ENCODE assay signal across 8 cellular contexts in the genomic region with DNA sequence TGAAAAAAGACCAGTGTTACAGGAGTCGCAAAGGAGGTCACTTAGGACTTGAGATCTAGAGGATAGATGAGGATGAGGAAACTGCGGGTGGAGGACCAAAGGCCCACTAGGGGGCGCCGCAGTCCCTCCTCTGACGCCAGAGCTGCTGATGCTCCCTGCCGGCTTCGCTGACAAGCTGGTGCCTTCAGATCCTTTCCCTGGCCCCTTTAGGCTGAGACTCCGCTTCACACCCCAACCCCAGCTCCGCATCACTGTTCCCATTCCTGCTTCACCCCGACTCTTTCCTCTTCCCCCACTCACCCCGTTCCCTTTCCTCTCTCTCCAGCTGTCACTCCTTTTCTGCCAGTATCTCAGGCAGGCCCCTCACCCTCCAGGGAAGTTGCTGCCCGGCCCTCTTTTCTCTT. TPM values are rescaled to one million over a fixed set of nuclear protein-coding genes. Genes with fewer than 3 reads are reported as not detected.
DNase-seq lines count a peak whose midpoint lies in the region; ATAC-seq and TF ChIP-seq lines count a peak whose summit lies in the region.

No MANE protein-coding gene starts in this region.

- H3K27ac ChIP-seq in CD4-positive, alpha-beta T cell (ENCODE audit: low read depth, low read length) = no peak overlapping the region
- H3K27ac ChIP-seq in coronary artery (peak overlapping the region; percentile 81 to 87), lower lobe of right lung (no peak overlapping the region)

- peaks cover 20% of the 10 kb centered on the region for H3K4me1 Mint-ChIP-seq in CD4-positive, alpha-beta T cell (ENCODE audit: low read depth)
- peaks cover 9% of the 10 kb centered on the region for H3K4me1 Mint-ChIP-seq in activated CD4-positive, alpha-beta memory T cell treated with anti-CD3 and anti-CD28 coated beads, Interleukin-2, amount 10 ng/mL, durations not matched to agents 7 days and 5 days

- H3K9me3 Mint-ChIP-seq in CD4-positive, alpha-beta T cell = no peaks in the 10 kb centered on the region
- H3K9me3 Mint-ChIP-seq in activated CD4-positive, alpha-beta memory T cell treated with anti-CD3 and anti-CD28 coated beads, Interleukin-2, amount 10 ng/mL, durations not matched to agents 7 days and 5 days = no peaks in the 10 kb centered on the region

- H3K27me3 Mint-ChIP-seq in CD4-positive, alpha-beta T cell = peaks cover 26% of the 10 kb centered on the region
- peaks cover 29% of the 10 kb centered on the region for H3K27me3 Mint-ChIP-seq in activated CD4-positive, alpha-beta memory T cell treated with anti-CD3 and anti-CD28 coated beads, Interleukin-2, amount 10 ng/mL, durations not matched to agents 7 days and 5 days

- POLR2A ChIA-PET in CD4-positive, alpha-beta T cell (lab: Charles Lee) = interaction anchor here (1.6 to 1.8 kb wide), 2 partner anchors 11 to 15 kb away, joined by 4 to 23 read pairs; a partner anchor contains a TSS
- POLR2A ChIA-PET in activated CD4-positive, alpha-beta memory T cell treated with anti-CD3 and anti-CD28 coated beads, Interleukin-2, amount 10 ng/mL, durations not matched to agents 7 days and 5 days (lab: Charles Lee) = interaction anchor here (1.4 to 3.0 kb wide), 2 partner anchors 10 to 12 kb away, joined by 6 to 8 read pairs; a partner anchor contains a TSS

- peak overlapping the region; percentile 58 for H3K4me3 Mint-ChIP-seq in CD4-positive, alpha-beta T cell
- no peak overlapping the region for H3K4me3 Mint-ChIP-seq in activated CD4-positive, alpha-beta memory T cell treated with anti-CD3 and anti-CD28 coated beads, Interleukin-2, amount 10 ng/mL, durations not matched to agents 7 days and 5 days

- H3K9me3 ChIP-seq in CD4-positive, alpha-beta T cell (ENCODE audit: control insufficient read depth, low read length) = no peaks in the 10 kb centered on the region
- no peaks in the 10 kb centered on the region for H3K9me3 ChIP-seq in lower lobe of right lung

- peak; percentile 66 to 82 (median 70) for DNase-seq in CD4-positive, alpha-beta T cell
- peak; percentile 95 for DNase-seq in NCI-H82 (lab: John Stamatoyannopoulos, UW)
- DNase-seq in activated CD4-positive, alpha-beta memory T cell treated with anti-CD3 and anti-CD28 coated beads, Interleukin-2, amount 10 ng/mL, durations not matched to agents 7 days and 5 days = peak; percentile 77
- no peak for DNase-seq in coronary artery (ENCODE audit: low spot score)
- DNase-seq in lower lobe of right lung = peak; percentile 84
- peak; percentile 69 for DNase-seq in stimulated activated CD8-positive, alpha-beta memory T cell treated with anti-CD3 and anti-CD28 coated beads, Interleukin-12 subunit alpha, Interleukin-12 subunit beta, amount 100 ng/mL, for 1 hour (ENCODE audit: low read depth)

- H3K27ac Mint-ChIP-seq in CD4-positive, alpha-beta T cell = peak overlapping the region; percentile 47
- no peak overlapping the region for H3K27ac Mint-ChIP-seq in activated CD4-positive, alpha-beta memory T cell treated with anti-CD3 and anti-CD28 coated beads, Interleukin-2, amount 10 ng/mL, durations not matched to agents 7 days and 5 days

- H3K36me3 ChIP-seq in lower lobe of right lung = peaks cover 22% of the 10 kb centered on the region

- H3K36me3 Mint-ChIP-seq in CD4-positive, alpha-beta T cell (ENCODE audit: low read depth) = peaks cover 43% of the 10 kb centered on the region
- peaks cover 3% of the 10 kb centered on the region for H3K36me3 Mint-ChIP-seq in activated CD4-positive, alpha-beta memory T cell treated with anti-CD3 and anti-CD28 coated beads, Interleukin-2, amount 10 ng/mL, durations not matched to agents 7 days and 5 days (ENCODE audit: low read depth)

- ATAC-seq in CD4-positive, alpha-beta T cell (ENCODE audit: poor library complexity) = peak; percentile 71
- peak; percentile 66 for ATAC-seq in HG03432 (IDR thresholded peaks at IDR 0.05; ENCODE audit: unreplicated experiment)
- peak; percentile 77 for ATAC-seq in lower lobe of right lung
- ATAC-seq in GM21515 (IDR thresholded peaks at IDR 0.05; ENCODE audit: unreplicated experiment) = no peak

- intact Hi-C loops in CD4-positive, alpha-beta T cell (cut with DNase I, micrococcal nuclease) = loop anchor here (1.0 to 5.0 kb wide), 4 partner anchors 39 to 167 kb away; no protein-coding TSS in a partner anchor
- intact Hi-C loops in lower lobe of right lung (cut with DNase I) = no loop called here

- CTCF ChIA-PET in CD4-positive, alpha-beta T cell (lab: Charles Lee) = interaction anchor here (0.5 to 4.1 kb wide), 23 partner anchors 8 to 1952 kb away, joined by 3 to 33 read pairs (median 3); a partner anchor contains a TSS
- CTCF ChIA-PET in activated CD4-positive, alpha-beta memory T cell treated with anti-CD3 and anti-CD28 coated beads, Interleukin-2, amount 10 ng/mL, durations not matched to agents 7 days and 5 days (lab: Charles Lee) = interaction anchor here (0.6 to 8.1 kb wide), 36 partner anchors 11 to 293 kb away, joined by 3 to 84 read pairs (median 4); a partner anchor contains a TSS

- H3K27me3 ChIP-seq in CD4-positive, alpha-beta T cell (ENCODE audit: control insufficient read depth, insufficient read depth, low read length) = peaks cover 24% of the 10 kb centered on the region
- H3K27me3 ChIP-seq in lower lobe of right lung (ENCODE audit: low read depth) = peaks cover 38% of the 10 kb centered on the region

- peaks cover 8% of the 10 kb centered on the region for H3K4me1 ChIP-seq in lower lobe of right lung

- peak; percentile 82 for TF ChIP-seq CTCF in CD4-positive, alpha-beta T cell (IDR thresholded peaks at IDR 0.05)
- TF ChIP-seq CTCF in coronary artery (IDR thresholded peaks at IDR 0.05) = peak; percentile 83
- peak; percentile 86 for TF ChIP-seq CTCF in lower lobe of right lung (IDR thresholded peaks at IDR 0.05)

- H3K4me3 ChIP-seq in coronary artery (peak overlapping the region; percentile 15), lower lobe of right lung (no peak overlapping the region)

RNA-seq across cellular contexts. Expression of a gene that starts 4.3 kb away (rescaled TPM):
- not detected for total RNA-seq in CD4-positive, alpha-beta T cell
- not detected for total RNA-seq in activated CD4-positive, alpha-beta memory T cell treated with anti-CD3 and anti-CD28 coated beads, Interleukin-2, amount 10 ng/mL, durations not matched to agents 7 days and 5 days
- not detected for total RNA-seq in lower lobe of right lung

RNA-seq across cellular contexts. Expression of a gene that starts 12.7 kb away (rescaled TPM):
- total RNA-seq in CD4-positive, alpha-beta T cell = 10 to 100 TPM; 33.1 to 33.7 TPM
- total RNA-seq in activated CD4-positive, alpha-beta memory T cell treated with anti-CD3 and anti-CD28 coated beads, Interleukin-2, amount 10 ng/mL, durations not matched to agents 7 days and 5 days = 10 to 100 TPM; 30.5 to 31.6 TPM
- total RNA-seq in lower lobe of right lung = 35.9 TPM

RNA-seq across cellular contexts. Expression of a gene that starts 15.7 kb away (rescaled TPM):
- not detected for total RNA-seq in CD4-positive, alpha-beta T cell
- not detected for total RNA-seq in activated CD4-positive, alpha-beta memory T cell treated with anti-CD3 and anti-CD28 coated beads, Interleukin-2, amount 10 ng/mL, durations not matched to agents 7 days and 5 days
- total RNA-seq in lower lobe of right lung = 0.15 TPM

RNA-seq across cellular contexts. Expression of a gene that starts 29.9 kb away (rescaled TPM):
- not detected for total RNA-seq in CD4-positive, alpha-beta T cell
- not detected for total RNA-seq in activated CD4-positive, alpha-beta memory T cell treated with anti-CD3 and anti-CD28 coated beads, Interleukin-2, amount 10 ng/mL, durations not matched to agents 7 days and 5 days
- 4.5 TPM for total RNA-seq in lower lobe of right lung

RNA-seq across cellular contexts. Expression of a gene that starts 53.9 kb away (rescaled TPM):
- 1 to 10 TPM; 2.1 to 2.2 TPM for total RNA-seq in CD4-positive, alpha-beta T cell
- 1 to 10 TPM; 5.2 to 5.7 TPM for total RNA-seq in activated CD4-positive, alpha-beta memory T cell treated with anti-CD3 and anti-CD28 coated beads, Interleukin-2, amount 10 ng/mL, durations not matched to agents 7 days and 5 days
- 6.9 TPM for total RNA-seq in lower lobe of right lung

Comparison
In these comparisons a context has a peak if more than half of its experiments do, and no peak if none do; other contexts are left out.
1. H3K27ac ChIP-seq: peak in coronary artery (2 of 2); none in CD4-positive, alpha-beta T cell (single experiment) and lower lobe of right lung (single experiment).
2. Peak in every context shown above with its lines, with median percentiles within 50 percentile points of each other: CTCF ChIP-seq.